Comparison of ENCODE assay signal across 8 cellular contexts in the genomic region with DNA sequence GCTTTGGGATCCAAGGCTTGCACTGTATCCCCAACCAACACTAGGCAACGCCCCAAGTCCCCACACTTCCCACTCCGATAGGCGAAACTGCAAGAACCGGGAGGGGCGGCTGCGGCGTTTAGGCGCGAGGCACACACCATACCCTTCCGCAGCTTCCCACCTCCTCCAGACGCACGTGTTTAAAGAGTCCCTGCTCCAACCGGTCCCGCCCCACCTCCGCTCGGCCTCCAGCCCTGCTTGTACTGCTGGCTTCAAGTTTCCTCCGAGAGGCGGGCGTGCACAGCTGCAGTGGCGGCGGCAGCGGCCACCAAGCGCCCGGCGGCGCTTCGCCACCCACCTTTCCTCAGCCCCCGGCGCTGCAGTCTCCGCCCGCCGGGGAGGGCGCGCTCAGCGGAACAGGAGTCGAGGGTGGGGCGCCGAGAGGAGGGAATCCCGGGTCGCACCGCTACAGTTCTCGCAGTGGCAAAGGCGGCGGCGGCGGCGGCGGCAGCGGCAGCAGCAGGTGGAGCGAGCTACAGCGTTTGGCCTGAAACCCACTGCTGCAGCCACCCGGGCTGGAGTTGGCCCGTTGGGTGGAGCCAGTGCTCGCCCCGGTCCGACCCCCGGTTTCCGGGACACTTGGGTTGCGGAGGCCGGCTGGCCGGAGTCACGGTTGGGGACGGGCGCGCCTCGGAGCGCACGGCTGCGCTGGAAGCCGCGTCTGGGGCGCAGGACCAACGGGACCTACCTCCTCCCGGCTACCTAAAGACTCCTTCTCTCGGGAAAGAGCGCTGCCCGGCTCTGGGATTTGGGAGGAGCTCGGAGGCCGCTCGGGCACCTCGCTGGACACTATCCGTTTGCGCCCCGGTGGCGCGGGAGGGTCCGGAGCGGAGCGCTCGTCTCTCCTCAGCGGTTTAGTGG. TPM values are rescaled to one million over a fixed set of nuclear protein-coding genes. Genes with fewer than 3 reads are reported as not detected.
DNase-seq lines count a peak whose midpoint lies in the region; ATAC-seq, FAIRE-seq and TF ChIP-seq lines count a peak whose summit lies in the region.

A gene (plus strand): TSS at position 457 of the 900 bp plus-strand sequence. CDS start 858 bp downstream, outside the sequence.

- H3K4me2 ChIP-seq in endothelial cell of umbilical vein (ENCODE audit: insufficient read depth, low read length), result peak within 1 kb of the TSS; percentile 13

- POLR2A ChIA-PET in endothelial cell of umbilical vein (lab: Charles Lee), result no interaction called here

- peak; percentile 18 for FAIRE-seq in endothelial cell of umbilical vein (lab: Jason Lieb, UNC)

- H3K4me3 ChIP-seq in WERI-Rb-1 (ENCODE audit: low read depth, low read length) (peak within 1 kb of the TSS; percentile 52), endothelial cell of umbilical vein (replicated peaks in 1 of 3; ENCODE audit: insufficient read depth in 1 of 3, low read depth in 1 of 3, low read length in 3 of 3) (peak within 1 kb of the TSS in 2 of 3 experiments; percentile 10 to 33), neuron (ENCODE audit: low read length) (peak within 1 kb of the TSS; percentile 32)

- BruUV-seq in endothelial cell of umbilical vein (replicated peaks; lab: Mats Ljungman, UMichigan), result no TSS peak

- no peak for TF ChIP-seq CTCF in WERI-Rb-1 (IDR thresholded peaks at IDR 0.05; ENCODE audit: low read depth, low read length)
- no peak for TF ChIP-seq CTCF in endothelial cell of umbilical vein (IDR thresholded peaks at IDR 0.05; ENCODE audit: extremely low read depth in 1 of 2, insufficient read depth in 1 of 2, low read depth in 1 of 2, low read length in 2 of 2)

- intact Hi-C loops in endothelial cell of umbilical vein (cut with micrococcal nuclease), result no loop called here

- no peaks in the 10 kb centered on the region for H3K79me2 ChIP-seq in endothelial cell of umbilical vein (ENCODE audit: control insufficient read depth, insufficient read depth, low read length)

- H3K9ac ChIP-seq in endothelial cell of umbilical vein (replicated peaks; ENCODE audit: extremely low read depth, insufficient read depth, low read length), result no peak within 1 kb of the TSS

- no peaks in the 10 kb centered on the region for H4K20me1 ChIP-seq in endothelial cell of umbilical vein (replicated peaks; ENCODE audit: control insufficient read depth, extremely low read depth, insufficient read depth, low read length)

- H3K9me3 ChIP-seq in WERI-Rb-1 (ENCODE audit: severe bottlenecking) (no peaks in the 10 kb centered on the region), endothelial cell of umbilical vein (replicated peaks; ENCODE audit: control insufficient read depth, insufficient read depth, low read length) (no peaks in the 10 kb centered on the region), neuron (ENCODE audit: low read length) (no peaks in the 10 kb centered on the region)

- CTCF ChIA-PET in endothelial cell of umbilical vein (lab: Charles Lee), result interaction anchor here (1.1 to 1.2 kb wide), 2 partner anchors 16 to 235 kb away, joined by 3 to 4 read pairs; no protein-coding TSS in a partner anchor

- dilution Hi-C loops in endothelial cell of umbilical vein (cut with MboI; ENCODE audit: extremely low pct_ligation_motif_present, low sequenced_read_pairs), result loop anchor here (25.0 kb wide), 1 partner anchor 104 kb away; no protein-coding TSS in a partner anchor

- no peaks in the 10 kb centered on the region for H3K36me3 ChIP-seq in WERI-Rb-1
- no peaks in the 10 kb centered on the region for H3K36me3 ChIP-seq in endothelial cell of umbilical vein (ENCODE audit: control insufficient read depth in 2 of 2, extremely low read depth in 1 of 2, insufficient read depth in 2 of 2, low read length in 2 of 2)
- no peaks in the 10 kb centered on the region for H3K36me3 ChIP-seq in neuron (ENCODE audit: insufficient read depth, low read length)

- no peaks in the 10 kb centered on the region for H3K9me1 ChIP-seq in endothelial cell of umbilical vein (replicated peaks; ENCODE audit: control insufficient read depth, extremely low read depth, insufficient read depth, low read length)

- H2AFZ ChIP-seq in endothelial cell of umbilical vein (ENCODE audit: low read depth, low read length) (peak within 1 kb of the TSS; percentile 10), neuron (ENCODE audit: low read depth, low read length) (peak within 1 kb of the TSS; percentile 69)

- ATAC-seq in HG03442 (IDR thresholded peaks at IDR 0.05; ENCODE audit: unreplicated experiment), result no peak

- peaks cover 4% of the 10 kb centered on the region for H3K4me1 ChIP-seq in endothelial cell of umbilical vein (ENCODE audit: control insufficient read depth, extremely low read depth, insufficient read depth, low read length)
- H3K4me1 ChIP-seq in neuron (ENCODE audit: insufficient read depth, low read length), result peaks cover 3% of the 10 kb centered on the region

- no peak for TF ChIP-seq POLR2A in endothelial cell of umbilical vein (IDR thresholded peaks at IDR 0.05; ENCODE audit: low read depth, low read length)

- DNase-seq in GM03348 (ENCODE audit: low spot score) (peak; percentile 72), NCI-H146 (lab: John Stamatoyannopoulos, UW) (peak; percentile 87), WERI-Rb-1 (peak; percentile 55), endothelial cell of umbilical vein (ENCODE audit: low read depth, low spot score) (no peak), mucosa of gallbladder (ENCODE audit: low spot score) (no peak), GM19240 (ENCODE audit: insufficient read length, low spot score) (no peak)

- no peak within 1 kb of the TSS for H3K27ac ChIP-seq in WERI-Rb-1
- no peak within 1 kb of the TSS for H3K27ac ChIP-seq in endothelial cell of umbilical vein (ENCODE audit: insufficient read depth, low read depth, low read length)

- no peaks in the 10 kb centered on the region for H3K27me3 ChIP-seq in WERI-Rb-1 (ENCODE audit: insufficient read depth, low read depth, severe bottlenecking)
- peaks cover 48 to 55% of the 10 kb centered on the region in 2 experiments for H3K27me3 ChIP-seq in endothelial cell of umbilical vein (ENCODE audit: control insufficient read depth in 2 of 2, insufficient read depth in 2 of 2, low read length in 2 of 2)
- H3K27me3 ChIP-seq in neuron (ENCODE audit: insufficient read depth, low read length), result peaks cover 67% of the 10 kb centered on the region

TF ChIP-seq in endothelial cell of umbilical vein, 7 proteins besides CTCF, POLR2A, EP300 and RAD21:
- TF ChIP-seq, protein P1, sequence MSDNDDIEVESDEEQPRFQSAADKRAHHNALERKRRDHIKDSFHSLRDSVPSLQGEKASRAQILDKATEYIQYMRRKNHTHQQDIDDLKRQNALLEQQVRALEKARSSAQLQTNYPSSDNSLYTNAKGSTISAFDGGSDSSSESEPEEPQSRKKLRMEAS (IDR thresholded peaks at IDR 0.05; ENCODE audit: insufficient read depth, insufficient read length), result peak; percentile 49
- TF ChIP-seq GATA2 (IDR thresholded peaks at IDR 0.05; ENCODE audit: insufficient read depth, insufficient read length, low read depth, low read length) (no peak), MYC (IDR thresholded peaks at IDR 0.05; ENCODE audit: low read depth, low read length) (no peak), EZH2 (IDR thresholded peaks at IDR 0.05; ENCODE audit: borderline replicate concordance, low read depth, low read length, severe bottlenecking) (peak; percentile 1), JUN (IDR thresholded peaks at IDR 0.05; ENCODE audit: borderline replicate concordance, insufficient read depth, insufficient read length, low read depth) (no peak), FOS (IDR thresholded peaks at IDR 0.05; ENCODE audit: borderline replicate concordance, insufficient read depth, low read length) (no peak), POLR2AphosphoS5 (IDR thresholded peaks at IDR 0.05; ENCODE audit: insufficient read depth, low read depth, low read length) (no peak)

RNA-seq across cellular contexts. Expression of the gene that starts here (rescaled TPM):
- total RNA-seq in endothelial cell of umbilical vein (1.0 and 2.5 TPM in 2 replicates), mucosa of gallbladder (1.5 TPM)
- 1.3 and 1.6 TPM in 2 replicates for polyA plus RNA-seq in endothelial cell of umbilical vein
- 0.99 and 1.2 TPM in 2 replicates for polyA plus RNA-seq in endothelial cell of umbilical vein (2011; cell fraction: cytosol; rRNA removed)
- polyA plus RNA-seq in endothelial cell of umbilical vein (2011; cell fraction: nucleus; rRNA removed), result 1.9 and 2.7 TPM in 2 replicates
- polyA plus RNA-seq in endothelial cell of umbilical vein (2012), result 1.6 and 1.7 TPM in 2 replicates
- polyA minus RNA-seq in endothelial cell of umbilical vein, result 2.0 and 2.1 TPM in 2 replicates
- not detected for polyA minus RNA-seq in endothelial cell of umbilical vein (2011; cell fraction: cytosol; rRNA and poly(A)+ RNA removed)
- 1.4 TPM in 1 of 2 replicates, not detected in the other for polyA minus RNA-seq in endothelial cell of umbilical vein (2011; cell fraction: nucleus; rRNA and poly(A)+ RNA removed)

Comparison
In these comparisons a context has a peak if more than half of its experiments do, and no peak if none do; other contexts are left out.
1. DNase-seq: peak in GM03348 (single experiment), NCI-H146 (single experiment) and WERI-Rb-1 (single experiment); none in endothelial cell of umbilical vein (single experiment), mucosa of gallbladder (single experiment) and GM19240 (single experiment).
2. Peak in every context shown above with its lines, with median percentiles within 50 percentile points of each other: H3K4me3 ChIP-seq.